9 cellular contexts compared by ENCODE assay signal in the genomic region with DNA sequence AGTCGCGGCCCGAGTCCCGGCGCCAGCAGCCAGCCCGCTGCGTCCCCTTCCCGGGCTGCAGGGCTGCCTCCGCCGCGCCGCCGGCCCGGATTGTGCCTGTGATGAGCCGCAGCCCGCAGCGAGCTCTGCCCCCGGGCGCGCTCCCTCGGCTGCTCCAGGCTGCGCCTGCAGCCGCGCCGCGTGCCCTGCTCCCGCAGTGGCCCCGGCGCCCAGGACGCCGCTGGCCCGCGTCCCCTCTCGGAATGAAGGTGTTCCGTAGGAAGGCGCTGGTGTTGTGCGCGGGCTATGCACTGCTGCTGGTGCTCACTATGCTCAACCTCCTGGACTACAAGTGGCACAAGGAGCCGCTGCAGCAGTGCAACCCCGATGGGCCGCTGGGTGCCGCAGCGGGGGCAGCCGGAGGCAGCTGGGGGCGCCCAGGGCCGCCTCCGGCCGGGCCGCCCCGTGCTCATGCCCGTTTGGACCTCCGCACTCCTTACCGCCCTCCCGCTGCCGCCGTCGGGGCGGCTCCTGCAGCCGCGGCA. TPM values are rescaled to one million over a fixed set of nuclear protein-coding genes. Genes with fewer than 3 reads are reported as not detected.
DNase-seq lines count a peak whose midpoint lies in the region; ATAC-seq, FAIRE-seq and TF ChIP-seq lines count a peak whose summit lies in the region.
"Had no signal": no experiment of that assay in that cellular context is flagged by ENCODE, and none has a peak within 500 bp of the region (broad histone marks: within the 10 kb centered on the region; RNA-seq: fewer than 3 reads in every experiment).

No MANE protein-coding gene starts in this region.

- H3K9me1 ChIP-seq in K562 (ENCODE audit: control insufficient read depth, insufficient read depth, low read length), result no peaks in the 10 kb centered on the region

- FAIRE-seq in K562 (lab: Jason Lieb, UNC), result no peak

- in situ Hi-C loops in K562 (cut with MboI), result no loop called here

- no peak overlapping the region for H3K27ac ChIP-seq in SK-N-MC
- peak overlapping the region; percentile 99 for H3K27ac ChIP-seq in K562 (ENCODE audit: extremely low read depth, low read depth, low read length)
- H3K27ac ChIP-seq: C4-2B had no signal

- H3K36me3 ChIP-seq in SK-N-MC (ENCODE audit: insufficient read depth, low read length), result no peaks in the 10 kb centered on the region
- peaks cover 16% of the 10 kb centered on the region; the same call in 2 of the 3 replicates for H3K36me3 ChIP-seq in K562 (ENCODE audit: control insufficient read depth, insufficient read depth, low read length)

- H3K27me3 ChIP-seq in K562 (ENCODE audit: control insufficient read depth in 2 of 2, insufficient read depth in 2 of 2, low read length in 2 of 2), result no peaks in the 10 kb centered on the region

- H3K4me3 ChIP-seq in SK-N-MC (peak overlapping the region; percentile 83), K562 (peak overlapping the region; percentile 89)

- peak in 2 of 3 experiments; percentile 15 to 40; a peak in 2 of 6 replicates for TF ChIP-seq CTCF in K562 (IDR thresholded peaks at IDR 0.05 in 2 of 3, conservative IDR thresholded peaks at IDR 0.05 in 1 of 3; ENCODE audit: insufficient read depth in 2 of 3, low read depth in 1 of 3, low read length in 3 of 3)

- H3K4me2 ChIP-seq in K562 (ENCODE audit: insufficient read depth, low read length), result peak overlapping the region; percentile 92

- no peak overlapping the region; the same call in 1 of the 2 replicates for H2AFZ ChIP-seq in K562 (ENCODE audit: low read depth, low read length)

- TF ChIP-seq RAD21 in K562 (CRISPR knock-in tag; conservative IDR thresholded peaks at IDR 0.05 in 1 of 2, IDR thresholded peaks at IDR 0.05 in 1 of 2), result no peak

- intact Hi-C loops in K562 (cut with micrococcal nuclease), result loop anchor here (5.0 kb wide), 2 partner anchors 62 to 227 kb away; no protein-coding TSS in a partner anchor

- H3K9ac ChIP-seq in SK-N-MC (ENCODE audit: insufficient read length) (no peak overlapping the region), K562 (ENCODE audit: insufficient read depth in 1 of 2, low read depth in 2 of 2, low read length in 2 of 2) (peak overlapping the region; percentile 73 to 93; a peak in 3 of 4 replicates)

- no peak for TF ChIP-seq EP300 in K562 (IDR thresholded peaks at IDR 0.05; ENCODE audit: low read length)

- H3K79me2 ChIP-seq in K562 (ENCODE audit: control insufficient read depth, insufficient read depth, low read length), result peaks cover 82% of the 10 kb centered on the region

- WGBS in K562 (ENCODE audit: insufficient coverage, low coverage, missing lambda C conversion rate), result 15% methylated on average over 38 of the region's 60 CpGs

- DNase-seq in NCI-H2171 treated with DMSO at 0.1 percent for 48 hours (lab: John Stamatoyannopoulos, UW) (peak; percentile 14), NCI-H2171 (lab: John Stamatoyannopoulos, UW) (no peak), SK-N-MC (ENCODE audit: low read depth, low spot score) (no peak), K562 (ENCODE audit: extremely low read depth in 1 of 4, low spot score in 3 of 4) (peak in 3 of 4 experiments; percentile 38 to 43 (median 40)), left lobe of liver (ENCODE audit: low spot score) (no peak), NCI-H2227 (lab: John Stamatoyannopoulos, UW; ENCODE audit: unreplicated experiment) (no peak)
- peak; percentile 3 to 4 for DNase-seq in stimulated activated CD8-positive, alpha-beta memory T cell treated with anti-CD3 and anti-CD28 coated beads, Interleukin-15, amount 100 ng/mL, for 4 hours (ENCODE audit: low read depth in 2 of 2)

- no peak for TF ChIP-seq POLR2A in K562 (conservative IDR thresholded peaks at IDR 0.05)

- CTCF ChIA-PET in K562 (lab: Yijun Ruan, JAX; ENCODE audit: low intra/inter-chr PET ratio), result no interaction called here

- ATAC-seq in HG02798 (IDR thresholded peaks at IDR 0.05; ENCODE audit: poor library complexity, unreplicated experiment) (peak; percentile 37), K562 (no peak; the same call in 1 of the 3 replicates), left lobe of liver (peak; percentile 7)

- BruUV-seq in K562 (replicated peaks; lab: Mats Ljungman, UMichigan), result no TSS peak

- 0 out of 2 replicates have a peak, but pooled peaks cover 4% of the 10 kb centered on the region for H4K20me1 ChIP-seq in K562 (replicated peaks; ENCODE audit: control insufficient read depth, insufficient read depth, low read length)

- POLR2A ChIA-PET in K562 (lab: Yijun Ruan, JAX), result interaction anchor here (1.3 kb wide), 1 partner anchor 28 kb away, joined by 4 read pairs; no protein-coding TSS in a partner anchor

- no peaks in the 10 kb centered on the region for H3K9me3 ChIP-seq in SK-N-MC (ENCODE audit: low read depth, low read length)
- H3K9me3 ChIP-seq in K562 (replicated peaks; ENCODE audit: control insufficient read depth, insufficient read depth, low read depth, low read length), result peaks cover 7% of the 10 kb centered on the region

- peaks cover 34 to 46% of the 10 kb centered on the region in 2 experiments; a peak in 4 of 5 replicates for H3K4me1 ChIP-seq in K562 (replicated peaks in 1 of 2; ENCODE audit: control insufficient read depth in 2 of 2, insufficient read depth in 2 of 2, low read length in 2 of 2)

TF ChIP-seq in K562, 482 proteins besides CTCF, POLR2A, EP300 and RAD21 (continues in another document):
- TF ChIP-seq E2F6 (IDR thresholded peaks at IDR 0.05; ENCODE audit: borderline replicate concordance in 1 of 2, extremely low read depth in 1 of 2, insufficient read depth in 1 of 2, insufficient read length in 1 of 2, low read depth in 1 of 2, low read length in 1 of 2, poor library complexity in 1 of 2, severe bottlenecking in 1 of 2), result peak; percentile 4 to 43
- TF ChIP-seq, protein P1, sequence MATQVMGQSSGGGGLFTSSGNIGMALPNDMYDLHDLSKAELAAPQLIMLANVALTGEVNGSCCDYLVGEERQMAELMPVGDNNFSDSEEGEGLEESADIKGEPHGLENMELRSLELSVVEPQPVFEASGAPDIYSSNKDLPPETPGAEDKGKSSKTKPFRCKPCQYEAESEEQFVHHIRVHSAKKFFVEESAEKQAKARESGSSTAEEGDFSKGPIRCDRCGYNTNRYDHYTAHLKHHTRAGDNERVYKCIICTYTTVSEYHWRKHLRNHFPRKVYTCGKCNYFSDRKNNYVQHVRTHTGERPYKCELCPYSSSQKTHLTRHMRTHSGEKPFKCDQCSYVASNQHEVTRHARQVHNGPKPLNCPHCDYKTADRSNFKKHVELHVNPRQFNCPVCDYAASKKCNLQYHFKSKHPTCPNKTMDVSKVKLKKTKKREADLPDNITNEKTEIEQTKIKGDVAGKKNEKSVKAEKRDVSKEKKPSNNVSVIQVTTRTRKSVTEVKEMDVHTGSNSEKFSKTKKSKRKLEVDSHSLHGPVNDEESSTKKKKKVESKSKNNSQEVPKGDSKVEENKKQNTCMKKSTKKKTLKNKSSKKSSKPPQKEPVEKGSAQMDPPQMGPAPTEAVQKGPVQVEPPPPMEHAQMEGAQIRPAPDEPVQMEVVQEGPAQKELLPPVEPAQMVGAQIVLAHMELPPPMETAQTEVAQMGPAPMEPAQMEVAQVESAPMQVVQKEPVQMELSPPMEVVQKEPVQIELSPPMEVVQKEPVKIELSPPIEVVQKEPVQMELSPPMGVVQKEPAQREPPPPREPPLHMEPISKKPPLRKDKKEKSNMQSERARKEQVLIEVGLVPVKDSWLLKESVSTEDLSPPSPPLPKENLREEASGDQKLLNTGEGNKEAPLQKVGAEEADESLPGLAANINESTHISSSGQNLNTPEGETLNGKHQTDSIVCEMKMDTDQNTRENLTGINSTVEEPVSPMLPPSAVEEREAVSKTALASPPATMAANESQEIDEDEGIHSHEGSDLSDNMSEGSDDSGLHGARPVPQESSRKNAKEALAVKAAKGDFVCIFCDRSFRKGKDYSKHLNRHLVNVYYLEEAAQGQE (CRISPR knock-in tag; IDR thresholded peaks at IDR 0.05; ENCODE audit: low read depth), result no peak

RNA-seq across cellular contexts. Expression of gene CHST2, which starts 1.2 kb away (rescaled TPM):
- total RNA-seq in K562 (2011; cell fraction: chromatin; rRNA removed; ENCODE audit: low replicate concordance), result 15.4 and 34.1 TPM in 2 replicates
- 40.4 and 52.0 TPM in 2 replicates for total RNA-seq in K562 (2011; cell fraction: nucleolus; rRNA removed)
- total RNA-seq in K562 (2011; cell fraction: nucleoplasm; rRNA removed), result 27.5 and 32.1 TPM in 2 replicates
- total RNA-seq in K562 (2014; rRNA removed), result 27.3 and 28.5 TPM in 2 replicates
- total RNA-seq in K562 (2014; rRNA removed; fragmentation: Illumina TruSeq; extraction: Trizol), result 10.6 and 10.7 TPM in 2 replicates
- total RNA-seq in K562 (2015; rRNA removed; fragmentation: Illumina TruSeq; extraction: Trizol), result 13.9 and 14.7 TPM in 2 replicates
- 55.1 and 60.3 TPM in 2 replicates for total RNA-seq in K562 (2021)
- 8.0 and 13.7 TPM in 2 replicates for polyA plus RNA-seq in K562 (2011; rRNA removed)
- polyA plus RNA-seq in K562 (2011; cell fraction: cytosol; rRNA removed), result 10.9 and 33.4 TPM in 2 replicates
- polyA plus RNA-seq in K562 (2011; cell fraction: nucleus; rRNA removed), result 19.2 and 52.4 TPM in 2 replicates
- polyA plus RNA-seq in K562 (2012), result 25.3 and 34.2 TPM in 2 replicates
- polyA plus RNA-seq in K562 (2014; fragmentation: Illumina TruSeq; extraction: Trizol), result 16.5 and 19.2 TPM in 2 replicates
- polyA plus RNA-seq in K562 (2014; fragmentation: Nextera tagmentation; extraction: Ambion mirVana), result 1 to 10 TPM; 3.4 to 3.7 TPM
- 32.6 and 36.4 TPM in 2 replicates for polyA plus RNA-seq in K562 (2014; rRNA removed)
- 4.3 and 8.8 TPM in 2 replicates for polyA minus RNA-seq in K562 (2011; rRNA and poly(A)+ RNA removed)
- polyA minus RNA-seq in K562 (2011; cell fraction: cytosol; rRNA and poly(A)+ RNA removed), result 17.7 and 18.6 TPM in 2 replicates
- polyA minus RNA-seq in K562 (2011; cell fraction: nucleus; rRNA and poly(A)+ RNA removed), result 21.2 and 23.4 TPM in 2 replicates
- total RNA-seq in left lobe of liver, result 1.2 TPM

Comparison
In these comparisons a context has a peak if more than half of its experiments do, and no peak if none do; other contexts are left out.
1. DNase-seq: peak in NCI-H2171 treated with DMSO at 0.1 percent for 48 hours (single experiment), K562 (3 of 4) and stimulated activated CD8-positive, alpha-beta memory T cell treated with anti-CD3 and anti-CD28 coated beads, Interleukin-15, amount 100 ng/mL, for 4 hours (2 of 2); none in NCI-H2171 (single experiment), SK-N-MC (single experiment), left lobe of liver (single experiment) and NCI-H2227 (single experiment).